11 cellular contexts compared by ENCODE assay signal in the genomic region with DNA sequence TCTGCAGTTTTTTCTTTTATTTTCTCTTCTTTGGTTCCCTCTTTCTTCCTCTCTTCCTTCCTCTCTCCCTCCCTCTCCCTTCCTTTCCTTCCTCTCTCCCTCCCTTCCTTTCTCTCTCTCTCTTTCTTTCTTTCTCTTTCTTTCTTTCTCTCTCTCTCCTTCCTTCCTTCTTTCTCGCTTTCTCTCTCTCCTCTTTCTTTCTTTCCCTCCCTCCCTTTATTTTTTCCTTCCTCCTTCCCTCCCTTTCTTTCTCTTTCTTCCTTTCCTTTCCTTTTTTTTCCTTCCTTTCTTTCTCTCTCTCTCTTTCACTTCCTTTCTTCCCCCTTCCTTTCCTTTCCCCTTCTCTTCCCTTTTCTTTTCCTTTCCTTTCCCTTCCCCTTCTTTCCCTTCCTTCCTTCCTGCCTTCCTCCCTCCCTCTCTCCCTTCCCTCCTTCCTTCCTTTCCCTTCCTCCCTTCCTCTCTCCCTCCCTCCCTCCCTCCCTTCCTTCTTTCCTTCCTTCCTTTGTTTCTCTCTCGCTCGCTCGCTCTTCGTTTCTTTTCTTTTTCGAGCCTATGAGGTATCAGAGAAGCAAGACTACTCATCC. TPM values are rescaled to one million over a fixed set of nuclear protein-coding genes. Genes with fewer than 3 reads are reported as not detected.
DNase-seq lines count a peak whose midpoint lies in the region; ATAC-seq and TF ChIP-seq lines count a peak whose summit lies in the region.
"Had no signal": no experiment of that assay in that cellular context is flagged by ENCODE, and none has a peak within 500 bp of the region (broad histone marks: within the 10 kb centered on the region; RNA-seq: fewer than 3 reads in every experiment).

No MANE protein-coding gene starts in this region.

- H3K27me3 Mint-ChIP-seq in activated CD8-positive, alpha-beta memory T cell treated with anti-CD3 and anti-CD28 coated beads, Interleukin-2, amount 10 ng/mL, durations not matched to agents 7 days and 5 days: no peaks in the 10 kb centered on the region

- H3K27me3 ChIP-seq in MM.1S (replicated peaks; ENCODE audit: insufficient read depth, low read length) (no peaks in the 10 kb centered on the region), mammary epithelial cell (ENCODE audit: insufficient read depth, low read length) (no peaks in the 10 kb centered on the region), MG63 (no peaks in the 10 kb centered on the region)

- H3K4me3 ChIP-seq in MM.1S (ENCODE audit: low read length) (peak overlapping the region; percentile 15), mammary epithelial cell (replicated peaks in 1 of 3; ENCODE audit: insufficient read depth in 1 of 3, low read depth in 2 of 3, low read length in 3 of 3) (no peak overlapping the region), MG63 (no peak overlapping the region)

- intact Hi-C loops in mammary epithelial cell (cut with micrococcal nuclease): loop anchor here (5.0 kb wide), 4 partner anchors 76 to 286 kb away; partner anchors contain the start of gene CDK17

- in situ Hi-C loops in mammary epithelial cell (cut with MboI; ENCODE audit: low sequenced_read_pairs in 2 of 2): loop anchor here (25.0 kb wide), 3 partner anchors 291 to 566 kb away; partner anchors contain the start of genes AMDHD1 (in 1 of the 2) and CCDC38 (in 1 of the 2)

- H3K27ac ChIP-seq in MM.1S (ENCODE audit: low read length) (peak overlapping the region; percentile 96), mammary epithelial cell (ENCODE audit: insufficient read depth, low read depth, low read length) (peak overlapping the region; percentile 18)

- CTCF ChIA-PET in activated CD8-positive, alpha-beta memory T cell treated with anti-CD3 and anti-CD28 coated beads, Interleukin-2, amount 10 ng/mL, durations not matched to agents 7 days and 5 days (lab: Charles Lee): interaction anchor here (1.0 to 5.5 kb wide), 7 partner anchors 13 to 104 kb away, joined by 3 to 38 read pairs (median 11); partner anchors contain the start of genes CDK17 and CFAP54
- CTCF ChIA-PET in mammary epithelial cell (lab: Charles Lee; ENCODE audit: low non-redundant PET): no interaction called here

- no peak overlapping the region for H3K4me3 Mint-ChIP-seq in activated CD8-positive, alpha-beta memory T cell treated with anti-CD3 and anti-CD28 coated beads, Interleukin-2, amount 10 ng/mL, durations not matched to agents 7 days and 5 days
- peak overlapping the region; percentile 43 for H3K4me3 Mint-ChIP-seq in stimulated activated effector memory CD8-positive, alpha-beta T cell treated with anti-CD3 and anti-CD28 coated beads, Interleukin-12 subunit alpha, Interleukin-12 subunit beta, amount 100 ng/mL, for 72 hours

- H3K4me2 ChIP-seq in MM.1S (ENCODE audit: low read depth, low read length) (peak overlapping the region; percentile 81), mammary epithelial cell (ENCODE audit: insufficient read depth, low read depth, low read length) (peak overlapping the region; percentile 47)

- H3K9ac ChIP-seq in MM.1S (ENCODE audit: low read length) (peak overlapping the region; percentile 55), mammary epithelial cell (ENCODE audit: insufficient read depth, low read length) (no peak overlapping the region)

- 88% methylated on average over 5 of the region's 6 CpGs for whole genome bisulfite sequencing in mammary epithelial cell (ENCODE audit: low coverage, missing lambda C conversion rate)

- no peak for ATAC-seq in activated CD8-positive, alpha-beta memory T cell treated with anti-CD3 and anti-CD28 coated beads, Interleukin-2, amount 10 ng/mL, durations not matched to agents 7 days and 5 days
- no peak for ATAC-seq in stimulated activated effector memory CD8-positive, alpha-beta T cell treated with anti-CD3 and anti-CD28 coated beads, Interleukin-12 subunit alpha, Interleukin-12 subunit beta, amount 100 ng/mL, for 72 hours
- ATAC-seq in HG02798 (IDR thresholded peaks at IDR 0.05; ENCODE audit: poor library complexity, unreplicated experiment): no peak

- no peaks in the 10 kb centered on the region for H3K79me2 ChIP-seq in MM.1S (ENCODE audit: low read length)
- no peaks in the 10 kb centered on the region for H3K79me2 ChIP-seq in mammary epithelial cell (ENCODE audit: insufficient read depth, low read length)

- DNase-seq in activated CD8-positive, alpha-beta memory T cell treated with anti-CD3 and anti-CD28 coated beads, Interleukin-2, amount 10 ng/mL, durations not matched to agents 7 days and 5 days: no peak
- no peak for DNase-seq in activated CD8-positive, alpha-beta memory T cell treated with anti-CD3 and anti-CD28 coated beads for 24 hours
- DNase-seq in MM.1S: no peak
- DNase-seq in mammary epithelial cell: no peak
- no peak for DNase-seq in stimulated activated effector memory CD8-positive, alpha-beta T cell treated with anti-CD3 and anti-CD28 coated beads, Interleukin-12 subunit alpha, Interleukin-12 subunit beta, amount 100 ng/mL, for 72 hours (ENCODE audit: low spot score in 2 of 2)
- DNase-seq in NCI-H2081 treated with DMSO at 0.1 percent for 48 hours (lab: John Stamatoyannopoulos, UW): no peak
- DNase-seq in MG63: no peak
- DNase-seq: activated CD4-positive, alpha-beta T cell treated with anti-CD3 and anti-CD28 coated beads, Interleukin-2, amount 50 U/mL, for 1 hour; NCI-H2171 treated with DMSO at 0.1 percent for 48 hours; trophoblast cell had no signal

- dilution Hi-C loops in mammary epithelial cell (cut with HindIII; ENCODE audit: low sequenced_read_pairs): loop anchor here (25.0 kb wide), 2 partner anchors 266 to 441 kb away; no protein-coding TSS in a partner anchor

- H2AFZ ChIP-seq in MM.1S (ENCODE audit: low read length) (peak overlapping the region; percentile 52; the same call in 1 of the 2 replicates), mammary epithelial cell (ENCODE audit: low read depth, low read length) (peak overlapping the region; percentile 67)

- peak overlapping the region; percentile 96 for H3K27ac Mint-ChIP-seq in activated CD8-positive, alpha-beta memory T cell treated with anti-CD3 and anti-CD28 coated beads, Interleukin-2, amount 10 ng/mL, durations not matched to agents 7 days and 5 days
- peak overlapping the region; percentile 97 for H3K27ac Mint-ChIP-seq in stimulated activated effector memory CD8-positive, alpha-beta T cell treated with anti-CD3 and anti-CD28 coated beads, Interleukin-12 subunit alpha, Interleukin-12 subunit beta, amount 100 ng/mL, for 72 hours

- H3K9me3 Mint-ChIP-seq in activated CD8-positive, alpha-beta memory T cell treated with anti-CD3 and anti-CD28 coated beads, Interleukin-2, amount 10 ng/mL, durations not matched to agents 7 days and 5 days (ENCODE audit: low read depth): peaks cover 2% of the 10 kb centered on the region
- no peaks in the 10 kb centered on the region for H3K9me3 Mint-ChIP-seq in stimulated activated effector memory CD8-positive, alpha-beta T cell treated with anti-CD3 and anti-CD28 coated beads, Interleukin-12 subunit alpha, Interleukin-12 subunit beta, amount 100 ng/mL, for 72 hours

- H4K20me1 ChIP-seq in MM.1S (ENCODE audit: insufficient read depth, low read length): no peaks in the 10 kb centered on the region
- H4K20me1 ChIP-seq in mammary epithelial cell (ENCODE audit: insufficient read depth, low read length): no peaks in the 10 kb centered on the region

- peaks cover 7% of the 10 kb centered on the region for H3K36me3 Mint-ChIP-seq in activated CD8-positive, alpha-beta memory T cell treated with anti-CD3 and anti-CD28 coated beads, Interleukin-2, amount 10 ng/mL, durations not matched to agents 7 days and 5 days
- H3K36me3 Mint-ChIP-seq in stimulated activated effector memory CD8-positive, alpha-beta T cell treated with anti-CD3 and anti-CD28 coated beads, Interleukin-12 subunit alpha, Interleukin-12 subunit beta, amount 100 ng/mL, for 72 hours: no peaks in the 10 kb centered on the region

- TF ChIP-seq CTCF in MM.1S (IDR thresholded peaks at IDR 0.05; ENCODE audit: low read length) (no peak), mammary epithelial cell (conservative IDR thresholded peaks at IDR 0.05 in 1 of 2, IDR thresholded peaks at IDR 0.05 in 1 of 2; ENCODE audit: extremely low read depth in 1 of 2, insufficient read depth in 1 of 2, low read depth in 1 of 2, low read length in 2 of 2) (no peak)

- H3K4me1 Mint-ChIP-seq in activated CD8-positive, alpha-beta memory T cell treated with anti-CD3 and anti-CD28 coated beads, Interleukin-2, amount 10 ng/mL, durations not matched to agents 7 days and 5 days: peaks cover 49% of the 10 kb centered on the region
- H3K4me1 Mint-ChIP-seq in stimulated activated effector memory CD8-positive, alpha-beta T cell treated with anti-CD3 and anti-CD28 coated beads, Interleukin-12 subunit alpha, Interleukin-12 subunit beta, amount 100 ng/mL, for 72 hours: peaks cover 36% of the 10 kb centered on the region

- no TSS peak for BruUV-seq in mammary epithelial cell (replicated peaks; lab: Mats Ljungman, UMichigan)

- H3F3A ChIP-seq in MM.1S (ENCODE audit: insufficient read depth, low read length): peaks cover 55% of the 10 kb centered on the region

- H3K9me3 ChIP-seq in MM.1S (replicated peaks; ENCODE audit: insufficient read depth, low read length) (no peaks in the 10 kb centered on the region), mammary epithelial cell (replicated peaks; ENCODE audit: insufficient read depth, low read length) (no peaks in the 10 kb centered on the region), MG63 (no peaks in the 10 kb centered on the region)

- H3K4me1 ChIP-seq in MM.1S (ENCODE audit: low read length): peaks cover 63% of the 10 kb centered on the region
- peaks cover 31% of the 10 kb centered on the region for H3K4me1 ChIP-seq in mammary epithelial cell (ENCODE audit: insufficient read depth, low read length)

- H3K9me2 ChIP-seq in MM.1S (replicated peaks; ENCODE audit: insufficient read depth, low read length): no peaks in the 10 kb centered on the region

- H3K36me3 ChIP-seq in MM.1S (replicated peaks; ENCODE audit: insufficient read depth, low read length): no peaks in the 10 kb centered on the region
- no peaks in the 10 kb centered on the region for H3K36me3 ChIP-seq in mammary epithelial cell (ENCODE audit: insufficient read depth, low read length)
- H3K36me3 ChIP-seq in MG63: no peaks in the 10 kb centered on the region

RNA-seq across cellular contexts. Expression of gene CFAP54, which starts 13.7 kb away (rescaled TPM):
- 1 to 10 TPM in 1 of 2 experiments, under 1 TPM in 1; 0.33 to 1.4 TPM for total RNA-seq in activated CD8-positive, alpha-beta memory T cell treated with anti-CD3 and anti-CD28 coated beads, Interleukin-2, amount 10 ng/mL, durations not matched to agents 7 days and 5 days
- total RNA-seq in mammary epithelial cell: 1 to 10 TPM; 1.5 to 1.6 TPM
- 0.29 TPM for polyA plus RNA-seq in mammary epithelial cell
- 0.47 TPM for polyA minus RNA-seq in mammary epithelial cell
- total RNA-seq in MG63 (2014; rRNA removed; shearing (Covaris generic); ENCODE audit: low replicate concordance): not detected in 2 replicates
